In genomic region chr6:32971581-32972352, GRCh38 we compare ENCODE assay signal across 1 cellular context.
TF ChIP-seq lines count a peak whose summit lies in the region.

No MANE protein-coding gene starts in this region.

TF ChIP-seq in K562, 482 proteins besides CTCF, POLR2A, EP300 and RAD21 (continued from another document and continues in another):
- TF ChIP-seq MEIS2 (IDR thresholded peaks at IDR 0.05; ENCODE audit: partially characterized antibody) (peak; percentile 90), RREB1 (CRISPR knock-in tag; IDR thresholded peaks at IDR 0.05) (peak; percentile 95), TCF7L2 (IDR thresholded peaks at IDR 0.05; ENCODE audit: low read depth, low read length) (0 out of 2 replicates have a peak, but pooled peaks have one; percentile 24), CEBPG (CRISPR knock-in tag; IDR thresholded peaks at IDR 0.05) (no peak), CEBPG (tag; conservative IDR thresholded peaks at IDR 0.05 in 1 of 2, IDR thresholded peaks at IDR 0.05 in 1 of 2) (peak in 1 of 2 experiments; percentile 37; a peak in 1 of 4 replicates), YY1 (IDR thresholded peaks at IDR 0.05; ENCODE audit: borderline replicate concordance in 1 of 3, control insufficient read depth in 1 of 3, extremely low read depth in 1 of 3, insufficient read depth in 3 of 3, insufficient read length in 1 of 3, insufficient replicate concordance in 2 of 3, low read depth in 1 of 3, low read length in 2 of 3) (peak; percentile 82 to 97 (median 94)), MIER1 (IDR thresholded peaks at IDR 0.05; ENCODE audit: low read depth) (no peak), ZNF695 (CRISPR knock-in tag; IDR thresholded peaks at IDR 0.05) (0 out of 2 replicates have a peak, but pooled peaks have one; percentile 43), CREM (IDR thresholded peaks at IDR 0.05; ENCODE audit: low read depth) (peak; percentile 92), PRDM10 (IDR thresholded peaks at IDR 0.05; ENCODE audit: partially characterized antibody) (peak; percentile 41), SIX5 (IDR thresholded peaks at IDR 0.05; ENCODE audit: borderline replicate concordance in 1 of 2, insufficient read depth in 1 of 2, low read depth in 1 of 2, low read length in 2 of 2) (no peak), CHD4 (IDR thresholded peaks at IDR 0.05; ENCODE audit: insufficient read depth, insufficient replicate concordance, low read depth, low read length, poor library complexity, severe bottlenecking) (no peak), ZNF311 (CRISPR knock-in tag; IDR thresholded peaks at IDR 0.05) (peak; percentile 71; the same call in 1 of the 2 replicates), ZFP1 (CRISPR knock-in tag; IDR thresholded peaks at IDR 0.05) (0 out of 2 replicates have a peak, but pooled peaks have one; percentile 58), SIN3A (IDR thresholded peaks at IDR 0.05; ENCODE audit: borderline replicate concordance in 2 of 2, control insufficient read depth in 1 of 2, low read depth in 2 of 2, low read length in 2 of 2) (peak in 1 of 2 experiments; percentile 77; a peak in 2 of 4 replicates), MYC (IDR thresholded peaks at IDR 0.05; ENCODE audit: low read depth, low read length) (peak; percentile 90), MYC (CRISPR knock-in tag; IDR thresholded peaks at IDR 0.05; ENCODE audit: borderline replicate concordance, low read depth) (peak; percentile 78; the same call in 1 of the 2 replicates), ETS1 (conservative IDR thresholded peaks at IDR 0.05; ENCODE audit: control insufficient read depth, low read depth, low read length) (peak; percentile 89), ZNF212 (CRISPR knock-in tag; IDR thresholded peaks at IDR 0.05) (no peak; the same call in 1 of the 2 replicates), RBM22 (IDR thresholded peaks at IDR 0.05; ENCODE audit: low read depth, low read length, poor library complexity, severe bottlenecking) (peak; percentile 0), ZNF318 (IDR thresholded peaks at IDR 0.05; ENCODE audit: borderline replicate concordance in 1 of 2, low read depth in 1 of 2) (peak in 1 of 2 experiments; percentile 50; a peak in 1 of 4 replicates), GTF2B (IDR thresholded peaks at IDR 0.05; ENCODE audit: extremely low read depth, insufficient read length) (peak; percentile 99), NFIC (IDR thresholded peaks at IDR 0.05) (peak; percentile 77), E2F6 (IDR thresholded peaks at IDR 0.05; ENCODE audit: borderline replicate concordance in 1 of 2, extremely low read depth in 1 of 2, insufficient read depth in 1 of 2, insufficient read length in 1 of 2, low read depth in 1 of 2, low read length in 1 of 2, poor library complexity in 1 of 2, severe bottlenecking in 1 of 2) (peak; percentile 97), BRCA1 (IDR thresholded peaks at IDR 0.05) (no peak), BRCA1 (CRISPR knock-in tag; IDR thresholded peaks at IDR 0.05) (no peak), ZNF347 (CRISPR knock-in tag; IDR thresholded peaks at IDR 0.05; ENCODE audit: low read depth) (0 out of 2 replicates have a peak, but pooled peaks have one; percentile 77), ZNF76 (CRISPR knock-in tag; IDR thresholded peaks at IDR 0.05; ENCODE audit: borderline replicate concordance) (peak; percentile 95), PPARD (CRISPR knock-in tag; IDR thresholded peaks at IDR 0.05) (peak; percentile 58; the same call in 1 of the 2 replicates), ATF1 (CRISPR knock-in tag; IDR thresholded peaks at IDR 0.05) (peak; percentile 55; the same call in 1 of the 2 replicates), ATF1 (tag; IDR thresholded peaks at IDR 0.05) (peak; percentile 100), ZNF217 (CRISPR knock-in tag; IDR thresholded peaks at IDR 0.05) (no peak), NFYB (IDR thresholded peaks at IDR 0.05; ENCODE audit: extremely low read depth, insufficient read length) (peak; percentile 57), HINFP (tag; conservative IDR thresholded peaks at IDR 0.05; ENCODE audit: low read depth) (peak; percentile 94)
